In genomic region chr13:46866150-46866549, GRCh38 we compare ENCODE assay signal across 8 cellular contexts. TPM values are rescaled to one million over a fixed set of nuclear protein-coding genes. Genes with fewer than 3 reads are reported as not detected.
DNase-seq lines count a peak whose midpoint lies in the region; ATAC-seq, FAIRE-seq and TF ChIP-seq lines count a peak whose summit lies in the region.

No MANE protein-coding gene starts in this region.

- no peaks in the 10 kb centered on the region for H4K20me1 ChIP-seq in SK-N-SH (ENCODE audit: insufficient read depth)

- intact Hi-C loops in right cardiac atrium (cut with DNase I) = no loop called here

- no peak overlapping the region; the same call in 1 of the 2 replicates for H2AFZ ChIP-seq in SK-N-SH (ENCODE audit: low read depth)

- H3K4me1 ChIP-seq in HAP-1 (no peaks in the 10 kb centered on the region), SK-N-SH (ENCODE audit: control insufficient read depth in 1 of 2, insufficient read depth in 2 of 2, low read depth in 1 of 2, low read length in 1 of 2) (peaks cover 0 to 6% of the 10 kb centered on the region in 2 experiments; a peak in 2 of 4 replicates), right cardiac atrium (ENCODE audit: control insufficient read depth, insufficient read depth, low read length) (no peaks in the 10 kb centered on the region)

- H3K4me2 ChIP-seq in SK-N-SH = no peak overlapping the region

- H3K4me3 ChIP-seq in BJ (ENCODE audit: low read depth, low read length) = no peak overlapping the region
- H3K4me3 ChIP-seq in HAP-1 = no peak overlapping the region
- no peak overlapping the region for H3K4me3 ChIP-seq in SK-N-SH (ENCODE audit: low read depth in 2 of 2, low read length in 1 of 2)
- no peak overlapping the region for H3K4me3 ChIP-seq in right cardiac atrium (ENCODE audit: low read length)

- POLR2A ChIA-PET in BJ (lab: Charles Lee) (no interaction called here), SK-N-SH (lab: Yijun Ruan, JAX) (no interaction called here)

- no peak for FAIRE-seq in urothelium cell line (lab: Jason Lieb, UNC)

- WGBS in SK-N-SH (ENCODE audit: low lambda C conversion rate) = 43% methylated on average over 4 of the region's 4 CpGs
- 16% methylated on average over 4 of the region's 4 CpGs for WGBS in right cardiac atrium

- H3F3A ChIP-seq in SK-N-SH (replicated peaks; ENCODE audit: insufficient read depth) = no peaks in the 10 kb centered on the region

- in situ Hi-C loops in HAP-1 (cut with MboI; ENCODE audit: low sequenced_read_pairs) = no loop called here

- H3K36me3 ChIP-seq in BJ (ENCODE audit: control insufficient read depth, insufficient read depth, low read length) (no peaks in the 10 kb centered on the region), HAP-1 (replicated peaks) (no peaks in the 10 kb centered on the region), SK-N-SH (replicated peaks in 1 of 2; ENCODE audit: control insufficient read depth in 1 of 2, insufficient read depth in 2 of 2, low read length in 1 of 2) (no peaks in the 10 kb centered on the region)

- no peak overlapping the region for H3K27ac ChIP-seq in SK-N-SH (ENCODE audit: low read depth in 2 of 2, low read length in 1 of 2)
- no peak overlapping the region for H3K27ac ChIP-seq in right cardiac atrium (ENCODE audit: low read length)

- no peak for TF ChIP-seq RAD21 in SK-N-SH (IDR thresholded peaks at IDR 0.05; ENCODE audit: low read length)

- TF ChIP-seq EP300 in SK-N-SH (IDR thresholded peaks at IDR 0.05; ENCODE audit: borderline replicate concordance in 1 of 2, low read depth in 1 of 2, low read length in 1 of 2) = no peak

- H3K79me2 ChIP-seq in SK-N-SH (ENCODE audit: insufficient read depth) = no peaks in the 10 kb centered on the region

- DNase-seq in BJ (ENCODE audit: low read depth) (peak; percentile 33), HAP-1 (ENCODE audit: low spot score in 2 of 2) (peak; percentile 12 to 41), SK-N-SH (peak; percentile 21), right cardiac atrium (peak; percentile 29 to 67 (median 66)), urothelium cell line (ENCODE audit: low spot score) (peak; percentile 2), SW480 (ENCODE audit: low spot score) (no peak)

- H3K9me3 ChIP-seq in HAP-1 = no peaks in the 10 kb centered on the region
- H3K9me3 ChIP-seq in SK-N-SH = no peaks in the 10 kb centered on the region
- H3K9me3 ChIP-seq in right cardiac atrium (ENCODE audit: control insufficient read depth, low read length) = no peaks in the 10 kb centered on the region

- ATAC-seq in right cardiac atrium = peak; percentile 86 to 87
- no peak for ATAC-seq in GM21423 (IDR thresholded peaks at IDR 0.05; ENCODE audit: unreplicated experiment)
- ATAC-seq in HG02840 (IDR thresholded peaks at IDR 0.05; ENCODE audit: low FRiP score, unreplicated experiment) = no peak

- H3K27me3 ChIP-seq in BJ (ENCODE audit: control insufficient read depth, insufficient read depth, low read length) (peaks cover 1% of the 10 kb centered on the region; the same call in 1 of the 2 replicates), HAP-1 (ENCODE audit: low read depth) (no peaks in the 10 kb centered on the region), SK-N-SH (ENCODE audit: insufficient read depth) (no peaks in the 10 kb centered on the region), right cardiac atrium (ENCODE audit: control insufficient read depth, insufficient read depth) (no peaks in the 10 kb centered on the region)

- CTCF ChIA-PET in BJ (lab: Yijun Ruan, JAX) = interaction anchor here (1.0 kb wide), 1 partner anchor 11 kb away, joined by 4 read pairs; no protein-coding TSS in a partner anchor
- CTCF ChIA-PET in SK-N-SH (lab: Yijun Ruan, JAX) = interaction anchor here (0.9 to 1.5 kb wide), 3 partner anchors 12 to 28 kb away, joined by 3 to 5 read pairs (median 3); no protein-coding TSS in a partner anchor

- no peaks in the 10 kb centered on the region for H3K9me2 ChIP-seq in SK-N-SH

- TF ChIP-seq CTCF in BJ (IDR thresholded peaks at IDR 0.05; ENCODE audit: insufficient read depth, low read depth, low read length) (no peak), SK-N-SH (IDR thresholded peaks at IDR 0.05) (no peak)

- no peak overlapping the region for H3K9ac ChIP-seq in SK-N-SH

TF ChIP-seq in SK-N-SH, 30 proteins besides CTCF, POLR2A, EP300 and RAD21:
- TF ChIP-seq YY1 (IDR thresholded peaks at IDR 0.05; ENCODE audit: low read depth) = no peak
- TF ChIP-seq GATA2 (CRISPR knock-in tag; IDR thresholded peaks at IDR 0.05) = no peak
- no peak for TF ChIP-seq RFX5 (IDR thresholded peaks at IDR 0.05; ENCODE audit: low read length)
- 0 out of 2 replicates have a peak, but pooled peaks have one; percentile 18 for TF ChIP-seq RCOR1 (IDR thresholded peaks at IDR 0.05; ENCODE audit: low read length)
- no peak for TF ChIP-seq CHD2 (IDR thresholded peaks at IDR 0.05; ENCODE audit: low read length, partially characterized antibody)

RNA-seq across cellular contexts. Expression of gene HTR2A, which starts 30.7 kb away (rescaled TPM):
- 0.02 and 0.04 TPM in 2 replicates for polyA plus RNA-seq in BJ (2011; rRNA removed)
- 0.09 and 0.10 TPM in 2 replicates for polyA minus RNA-seq in BJ (2011; rRNA and poly(A)+ RNA removed)
- polyA plus RNA-seq in SK-N-SH (2012; rRNA removed) = 0.33 and 0.37 TPM in 2 replicates
- polyA plus RNA-seq in SK-N-SH (2012; cell fraction: cytosol; rRNA removed) = 0.60 and 0.96 TPM in 2 replicates
- polyA plus RNA-seq in SK-N-SH (2012; cell fraction: nucleus; rRNA removed) = 0.15 and 0.18 TPM in 2 replicates
- 1 to 10 TPM in 1 of 4 donors, under 1 TPM in 3; 0.11 to 1.1 (median 0.31) TPM for total RNA-seq in right cardiac atrium
- 0.32 TPM for polyA plus RNA-seq in right cardiac atrium

Comparison
In these comparisons a context has a peak if more than half of its experiments do, and no peak if none do; other contexts are left out.
1. ATAC-seq: peak in right cardiac atrium (2 of 2); none in GM21423 (single experiment) and HG02840 (single experiment).